In genomic region chrX:2897311-2897689, GRCh38 we compare ENCODE assay signal across 1 cellular context.
TF ChIP-seq lines count a peak whose summit lies in the region.

No MANE protein-coding gene starts in this region.

TF ChIP-seq in HCT116, 20 proteins besides CTCF, POLR2A, EP300 and RAD21 (continued from another document):
- TF ChIP-seq YY1 (IDR thresholded peaks at IDR 0.05; ENCODE audit: extremely low read depth, insufficient replicate concordance, low read depth, low read length): no peak
